Comparison of ENCODE assay signal across 19 cellular contexts in the genomic region with DNA sequence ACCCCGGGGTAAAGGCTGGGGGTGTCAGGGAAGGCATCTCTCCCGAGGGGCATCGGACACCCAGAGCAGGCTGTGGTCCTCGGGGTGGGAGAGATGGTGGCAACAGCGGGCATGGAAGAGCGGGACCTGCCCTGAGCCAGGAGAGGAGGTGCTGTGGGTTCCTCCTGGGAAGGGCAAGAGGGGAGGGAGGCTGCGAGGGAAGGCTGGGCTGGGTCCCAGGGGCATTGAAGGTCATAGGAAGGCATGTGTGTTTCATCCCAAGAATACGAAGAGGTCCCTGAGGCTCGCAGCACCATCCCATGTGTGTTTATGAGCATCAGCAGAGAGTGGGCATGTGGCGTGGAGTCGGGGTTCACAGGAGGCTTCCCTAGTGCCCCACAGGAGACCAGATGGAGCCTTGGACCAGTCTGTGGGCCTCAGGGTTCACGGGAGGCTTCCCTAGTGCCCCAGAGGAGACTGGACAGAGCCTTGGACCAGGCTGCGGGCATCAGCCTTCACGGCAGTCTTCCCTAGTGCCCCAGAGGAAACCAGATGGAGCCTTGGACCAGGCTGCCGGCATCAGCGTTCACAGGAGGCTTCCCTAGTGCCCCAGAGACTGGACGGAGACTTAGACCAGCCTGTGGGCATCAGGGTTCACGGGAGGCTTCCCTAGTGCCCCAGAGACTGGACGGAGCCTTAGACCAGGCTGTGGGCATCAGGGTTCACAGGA.
DNase-seq lines count a peak whose midpoint lies in the region; ATAC-seq and TF ChIP-seq lines count a peak whose summit lies in the region.
"Had no signal": no experiment of that assay in that cellular context is flagged by ENCODE, and none has a peak within 500 bp of the region (broad histone marks: within the 10 kb centered on the region; RNA-seq: fewer than 3 reads in every experiment).

No MANE protein-coding gene starts in this region.

- no peak overlapping the region for H3K4me3 Mint-ChIP-seq in osteocyte (ENCODE audit: unreplicated experiment)
- no peak overlapping the region for H3K4me3 Mint-ChIP-seq in progenitor cell of endocrine pancreas (ENCODE audit: low read depth)
- no peak overlapping the region for H3K4me3 Mint-ChIP-seq in T-helper 17 cell
- H3K4me3 Mint-ChIP-seq: CD4-positive, CD25-positive, alpha-beta regulatory T cell; GM23338 had no signal

- H3K27ac Mint-ChIP-seq in osteocyte (ENCODE audit: unreplicated experiment) (no peak overlapping the region), progenitor cell of endocrine pancreas (no peak overlapping the region), T-helper 17 cell (no peak overlapping the region)
- H3K27ac Mint-ChIP-seq: CD4-positive, CD25-positive, alpha-beta regulatory T cell; GM23338 had no signal

- H3K4me3 ChIP-seq in right atrium auricular region (no peak overlapping the region), esophagus muscularis mucosa (no peak overlapping the region)
- H3K4me3 ChIP-seq: GM12878, GM23338, K562 had no signal

- H3K36me3 Mint-ChIP-seq in osteocyte (ENCODE audit: unreplicated experiment) (no peaks in the 10 kb centered on the region), progenitor cell of endocrine pancreas (ENCODE audit: insufficient read depth) (no peaks in the 10 kb centered on the region), T-helper 17 cell (ENCODE audit: low read depth) (no peaks in the 10 kb centered on the region)
- H3K36me3 Mint-ChIP-seq: CD4-positive, CD25-positive, alpha-beta regulatory T cell had no signal

- no peak for ATAC-seq in left ventricle myocardium superior
- no peak for ATAC-seq in T-helper 17 cell
- ATAC-seq: GM12878, GM23338, K562, Right ventricle myocardium inferior had no signal

- H3K27ac ChIP-seq in right atrium auricular region (no peak overlapping the region), esophagus muscularis mucosa (replicated peaks in 1 of 4) (no peak overlapping the region)

- H3K27me3 ChIP-seq in right atrium auricular region, result no peaks in the 10 kb centered on the region
- H3K27me3 ChIP-seq in esophagus muscularis mucosa, result peaks cover 0 to 54% (median 0%) of the 10 kb centered on the region in 4 donors
- H3K27me3 ChIP-seq: BE2C had no signal

- H3K36me3 ChIP-seq in right atrium auricular region (no peaks in the 10 kb centered on the region), esophagus muscularis mucosa (no peaks in the 10 kb centered on the region)
- H3K36me3 ChIP-seq: BE2C had no signal

- 86% methylated on average over 16 of the region's 19 CpGs for WGBS in esophagus muscularis mucosa

- no peaks in the 10 kb centered on the region for H3K9me3 ChIP-seq in right atrium auricular region
- H3K9me3 ChIP-seq in esophagus muscularis mucosa, result peaks cover 0 to 11% (median 6%) of the 10 kb centered on the region in 4 donors
- no peaks in the 10 kb centered on the region for H3K9me3 ChIP-seq in T-helper 17 cell (ENCODE audit: control insufficient read depth, low read length, poor library complexity, severe bottlenecking)
- H3K9me3 ChIP-seq: BE2C had no signal

- no peak for TF ChIP-seq EP300 in esophagus muscularis mucosa (IDR thresholded peaks at IDR 0.05)

- intact Hi-C loops in left ventricle myocardium superior (cut with micrococcal nuclease), result no loop called here
- intact Hi-C loops in esophagus muscularis mucosa (cut with DNase I), result no loop called here

- no peak for TF ChIP-seq POLR2A in esophagus muscularis mucosa (IDR thresholded peaks at IDR 0.05; ENCODE audit: low read depth)

- TF ChIP-seq CTCF in right atrium auricular region (IDR thresholded peaks at IDR 0.05), result no peak
- no peak for TF ChIP-seq CTCF in esophagus muscularis mucosa (IDR thresholded peaks at IDR 0.05)
- no peak for TF ChIP-seq CTCF in osteocyte (IDR thresholded peaks at IDR 0.05)
- TF ChIP-seq CTCF in progenitor cell of endocrine pancreas (IDR thresholded peaks at IDR 0.05; ENCODE audit: unreplicated experiment), result no peak

- peak; percentile 44 for DNase-seq in right atrium auricular region (ENCODE audit: low spot score)
- DNase-seq in left ventricle myocardium superior, result no peak
- peak; percentile 74 for DNase-seq in esophagus muscularis mucosa (ENCODE audit: extremely low spot score)
- DNase-seq in osteocyte (ENCODE audit: extremely low spot score, unreplicated experiment), result peak; percentile 80
- DNase-seq in cerebellar cortex (ENCODE audit: low spot score), result no peak
- DNase-seq in progenitor cell of endocrine pancreas (ENCODE audit: low spot score, unreplicated experiment), result no peak
- no peak for DNase-seq in T-helper 17 cell
- DNase-seq: BE2C; CD4-positive, CD25-positive, alpha-beta regulatory T cell; DMS53; EL; NCI-H1105 treated with DMSO at 0.1 percent for 48 hours; NCI-H1694; NCI-H510A treated with DMSO at 0.1 percent for 48 hours; NCI-H774 had no signal

- H3K4me1 Mint-ChIP-seq in osteocyte (ENCODE audit: unreplicated experiment), result peaks cover 40% of the 10 kb centered on the region
- H3K4me1 Mint-ChIP-seq in progenitor cell of endocrine pancreas (ENCODE audit: low read depth), result no peaks in the 10 kb centered on the region
- no peaks in the 10 kb centered on the region for H3K4me1 Mint-ChIP-seq in T-helper 17 cell

- H3K9me3 Mint-ChIP-seq in osteocyte (ENCODE audit: unreplicated experiment) (peaks cover 11% of the 10 kb centered on the region), progenitor cell of endocrine pancreas (ENCODE audit: low read depth) (no peaks in the 10 kb centered on the region)

- no peaks in the 10 kb centered on the region for H3K4me1 ChIP-seq in right atrium auricular region
- H3K4me1 ChIP-seq in esophagus muscularis mucosa, result no peaks in the 10 kb centered on the region
- H3K4me1 ChIP-seq: BE2C had no signal

- H3K27me3 Mint-ChIP-seq in osteocyte (ENCODE audit: unreplicated experiment) (no peaks in the 10 kb centered on the region), progenitor cell of endocrine pancreas (peaks cover 36% of the 10 kb centered on the region), T-helper 17 cell (peaks cover 31% of the 10 kb centered on the region)

Comparison
In these comparisons a context has a peak if more than half of its experiments do, and no peak if none do; other contexts are left out.
1. DNase-seq: peak in right atrium auricular region (single experiment), esophagus muscularis mucosa (single experiment) and osteocyte (single experiment); none in left ventricle myocardium superior (single experiment), cerebellar cortex (single experiment), progenitor cell of endocrine pancreas (single experiment) and T-helper 17 cell (0 of 3).